In genomic region chr5:177500685-177501522, GRCh38 we compare ENCODE assay signal across 8 cellular contexts. TPM values are rescaled to one million over a fixed set of nuclear protein-coding genes. Genes with fewer than 3 reads are reported as not detected.
DNase-seq lines count a peak whose midpoint lies in the region; ATAC-seq lines count a peak whose summit lies in the region.

No MANE protein-coding gene starts in this region.

- peak; percentile 74 for DNase-seq in COLO668 (lab: John Stamatoyannopoulos, UW; ENCODE audit: unreplicated experiment)
- peak; percentile 91 for DNase-seq in NCI-H82 (lab: John Stamatoyannopoulos, UW)
- peak; percentile 72 to 86 for DNase-seq in activated CD8-positive, alpha-beta memory T cell treated with anti-CD3 and anti-CD28 coated beads for 1 hour (ENCODE audit: extremely low read depth in 1 of 2, low read depth in 1 of 2)
- peak; percentile 86 for DNase-seq in effector CD4-positive, alpha-beta T cell
- peak; percentile 96 for DNase-seq in mesenteric fat pad (ENCODE audit: low spot score)
- peak; percentile 65 to 73 for DNase-seq in stimulated activated CD8-positive, alpha-beta memory T cell treated with anti-CD3 and anti-CD28 coated beads, Interleukin-15, amount 100 ng/mL, for 48 hours (ENCODE audit: low read depth in 2 of 2)

- ATAC-seq in HG02798 (IDR thresholded peaks at IDR 0.05; ENCODE audit: poor library complexity, unreplicated experiment) = peak; percentile 21
- no peak for ATAC-seq in HG03571 (IDR thresholded peaks at IDR 0.05; ENCODE audit: unreplicated experiment)

RNA-seq across cellular contexts. Expression of gene PDLIM7, which starts 3.5 kb away (rescaled TPM):
- total RNA-seq in mesenteric fat pad = 58.8 TPM

RNA-seq across cellular contexts. Expression of gene DOK3, which starts 8.7 kb away (rescaled TPM):
- total RNA-seq in mesenteric fat pad = 22.6 TPM

RNA-seq across cellular contexts. Expression of gene DDX41, which starts 15.9 kb away (rescaled TPM):
- total RNA-seq in mesenteric fat pad = 63.8 TPM

RNA-seq across cellular contexts. Expression of gene DBN1, which starts 27.5 kb away (rescaled TPM):
- 44.3 TPM for total RNA-seq in mesenteric fat pad

RNA-seq across cellular contexts. Expression of gene FAM193B, which starts 53.5 kb away (rescaled TPM):
- total RNA-seq in mesenteric fat pad = 63.1 TPM
